In genomic region chr6:5840742-5841141, GRCh38 we compare ENCODE assay signal across 1 cellular context.
TF ChIP-seq lines count a peak whose summit lies in the region.

No MANE protein-coding gene starts in this region.

TF ChIP-seq in HepG2, 621 proteins besides CTCF, POLR2A, EP300 and RAD21 (continued from another document):
- TF ChIP-seq HMGXB4 (CRISPR knock-in tag; IDR thresholded peaks at IDR 0.05; ENCODE audit: borderline replicate concordance in 1 of 2, low read depth in 1 of 2) (no peak), ZNF350 (CRISPR knock-in tag; IDR thresholded peaks at IDR 0.05; ENCODE audit: borderline replicate concordance, low read depth) (no peak), ZNF652 (CRISPR knock-in tag; IDR thresholded peaks at IDR 0.05; ENCODE audit: borderline replicate concordance, low read depth) (no peak), REPIN1 (CRISPR knock-in tag; IDR thresholded peaks at IDR 0.05; ENCODE audit: borderline replicate concordance, low read depth) (no peak), ELF4 (CRISPR knock-in tag; IDR thresholded peaks at IDR 0.05; ENCODE audit: borderline replicate concordance) (no peak), IRX3 (CRISPR knock-in tag; IDR thresholded peaks at IDR 0.05; ENCODE audit: borderline replicate concordance, low read depth) (no peak), ADNP (CRISPR knock-in tag; IDR thresholded peaks at IDR 0.05) (no peak), HOXA9 (CRISPR knock-in tag; IDR thresholded peaks at IDR 0.05; ENCODE audit: borderline replicate concordance) (no peak), ATF3 (CRISPR knock-in tag; IDR thresholded peaks at IDR 0.05) (no peak), MYNN (CRISPR knock-in tag; IDR thresholded peaks at IDR 0.05; ENCODE audit: low read depth) (no peak), ZBTB46 (CRISPR knock-in tag; IDR thresholded peaks at IDR 0.05; ENCODE audit: borderline replicate concordance) (no peak), CREM (IDR thresholded peaks at IDR 0.05) (no peak), CREM (CRISPR knock-in tag; IDR thresholded peaks at IDR 0.05) (no peak)
